ENCODE assay signal across 9 cellular contexts in the genomic region with DNA sequence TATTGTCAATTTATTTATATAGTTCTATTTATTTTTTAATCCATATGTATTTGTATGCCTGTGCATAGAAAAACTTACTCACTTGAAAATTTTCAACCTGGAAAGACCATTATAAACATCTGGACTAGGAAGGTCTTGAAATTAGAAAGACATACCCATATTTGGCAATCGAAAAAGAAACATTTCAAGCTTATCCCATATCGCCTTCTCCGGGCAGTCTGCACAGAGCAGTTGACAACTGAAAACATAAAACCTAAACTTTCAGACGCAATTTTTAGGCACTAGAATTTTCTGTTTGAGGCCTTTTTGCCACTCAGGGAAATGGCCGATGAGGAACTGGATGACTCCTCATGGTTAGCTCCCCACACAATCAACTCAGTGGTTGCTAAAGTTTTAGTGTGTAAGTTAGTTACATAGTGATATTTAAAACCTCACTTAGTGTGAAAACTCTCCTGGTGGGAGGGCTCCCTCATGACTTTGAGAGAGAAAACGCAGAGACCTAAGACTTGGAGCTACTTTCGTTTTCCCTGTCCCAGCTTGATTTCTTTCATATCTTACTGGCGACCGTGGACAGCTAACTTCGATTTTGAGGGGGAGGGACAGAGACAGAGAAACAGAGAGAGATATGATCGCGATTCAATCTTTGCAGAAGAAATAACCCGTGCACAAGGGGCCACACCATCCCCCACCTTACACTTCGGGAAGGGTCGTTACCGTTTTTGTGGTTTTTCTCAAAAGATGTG. TPM values are rescaled to one million over a fixed set of nuclear protein-coding genes. Genes with fewer than 3 reads are reported as not detected.
DNase-seq lines count a peak whose midpoint lies in the region; ATAC-seq and TF ChIP-seq lines count a peak whose summit lies in the region.
"Had no signal": no experiment of that assay in that cellular context is flagged by ENCODE, and none has a peak within 500 bp of the region (broad histone marks: within the 10 kb centered on the region; RNA-seq: fewer than 3 reads in every experiment).

No MANE protein-coding gene starts in this region.

- no peaks in the 10 kb centered on the region for H3K36me3 ChIP-seq in suprapubic skin

- H3K27me3 ChIP-seq in suprapubic skin, result peaks cover 100% of the 10 kb centered on the region

- peaks cover 5% of the 10 kb centered on the region for H3K36me3 Mint-ChIP-seq in T-helper 17 cell (ENCODE audit: low read depth)
- H3K36me3 Mint-ChIP-seq in glutamatergic neuron (ENCODE audit: unreplicated experiment), result peaks cover 4% of the 10 kb centered on the region

- peak; percentile 41 for DNase-seq in activated CD8-positive, alpha-beta memory T cell treated with anti-CD3 and anti-CD28 coated beads, Interleukin-2, amount 50 U/mL, for 48 hours
- no peak for DNase-seq in activated CD8-positive, alpha-beta memory T cell treated with anti-CD3 and anti-CD28 coated beads for 24 hours
- DNase-seq in T-helper 17 cell (no peak), glutamatergic neuron (no peak), suprapubic skin (ENCODE audit: low spot score in 2 of 2) (no peak), NCI-H446 (lab: John Stamatoyannopoulos, UW) (no peak), activated gamma-delta T cell (lab: John Stamatoyannopoulos, UW) (no peak)
- no peak for DNase-seq in stimulated activated CD4-positive, alpha-beta T cell treated with anti-CD3 and anti-CD28 coated beads, Interleukin-12 subunit alpha, Interleukin-12 subunit beta, amount 100 ng/mL, for 4 hours
- DNase-seq: NCI-H1048 had no signal

- ATAC-seq in T-helper 17 cell, result no peak

- peak overlapping the region; percentile 83 for H3K4me3 Mint-ChIP-seq in T-helper 17 cell
- peak overlapping the region; percentile 75 for H3K4me3 Mint-ChIP-seq in glutamatergic neuron (ENCODE audit: unreplicated experiment)

- WGBS in suprapubic skin, result 14% methylated on average over 16 of the region's 16 CpGs

- H3K27me3 Mint-ChIP-seq in T-helper 17 cell, result peaks cover 87% of the 10 kb centered on the region
- peaks cover 46% of the 10 kb centered on the region for H3K27me3 Mint-ChIP-seq in glutamatergic neuron (ENCODE audit: unreplicated experiment)

- no peak for TF ChIP-seq EP300 in suprapubic skin (IDR thresholded peaks at IDR 0.05)

- H3K4me1 Mint-ChIP-seq in T-helper 17 cell (peaks cover 19% of the 10 kb centered on the region), glutamatergic neuron (ENCODE audit: low read depth, unreplicated experiment) (peaks cover 14% of the 10 kb centered on the region)

- TF ChIP-seq CTCF in glutamatergic neuron (IDR thresholded peaks at IDR 0.05; ENCODE audit: partially characterized antibody, unreplicated experiment) (no peak), suprapubic skin (IDR thresholded peaks at IDR 0.05) (no peak)

- no peak for TF ChIP-seq POLR2A in suprapubic skin (IDR thresholded peaks at IDR 0.05)

- peaks cover 7% of the 10 kb centered on the region for H3K9me3 ChIP-seq in T-helper 17 cell (ENCODE audit: control insufficient read depth, low read length, poor library complexity, severe bottlenecking)
- H3K9me3 ChIP-seq in suprapubic skin, result no peaks in the 10 kb centered on the region

- H3K9me3 Mint-ChIP-seq in glutamatergic neuron (ENCODE audit: unreplicated experiment), result peaks cover 24% of the 10 kb centered on the region

- H3K27ac ChIP-seq in suprapubic skin, result no peak overlapping the region

- peak overlapping the region; percentile 47 for H3K4me3 ChIP-seq in suprapubic skin

- H3K4me1 ChIP-seq in suprapubic skin, result peaks cover 61% of the 10 kb centered on the region

- peak overlapping the region; percentile 49 for H3K27ac Mint-ChIP-seq in T-helper 17 cell
- H3K27ac Mint-ChIP-seq in glutamatergic neuron (ENCODE audit: unreplicated experiment), result no peak overlapping the region

RNA-seq across cellular contexts. Expression of gene HOXD12, which starts 3.2 kb away (rescaled TPM):
- total RNA-seq in T-helper 17 cell, result not detected
- not detected for total RNA-seq in glutamatergic neuron (ENCODE audit: unreplicated experiment)
- not detected for total RNA-seq in suprapubic skin

RNA-seq across cellular contexts. Expression of gene HOXD13, which starts 3.9 kb away (rescaled TPM):
- total RNA-seq in T-helper 17 cell, result not detected
- 0.17 TPM for total RNA-seq in glutamatergic neuron (ENCODE audit: unreplicated experiment)
- under 1 TPM in 1 of 4 donors, not detected in 3; 0.19 TPM for total RNA-seq in suprapubic skin

RNA-seq across cellular contexts. Expression of gene HOXD11, which starts 10.7 kb away (rescaled TPM):
- total RNA-seq in T-helper 17 cell, result not detected
- not detected for total RNA-seq in glutamatergic neuron (ENCODE audit: unreplicated experiment)
- total RNA-seq in suprapubic skin, result not detected

RNA-seq across cellular contexts. Expression of gene EVX2, which starts 12.7 kb away (rescaled TPM):
- total RNA-seq in T-helper 17 cell (not detected), glutamatergic neuron (ENCODE audit: unreplicated experiment) (0.76 TPM), suprapubic skin (not detected)

RNA-seq across cellular contexts. Expression of gene HOXD10, which starts 20.2 kb away (rescaled TPM):
- total RNA-seq in T-helper 17 cell, result not detected
- total RNA-seq in glutamatergic neuron (ENCODE audit: unreplicated experiment), result not detected
- total RNA-seq in suprapubic skin, result under 1 TPM in 2 of 4 donors, not detected in 2; 0.56 to 0.59 TPM
